ENCODE assay signal across 24 cellular contexts in the genomic region with DNA sequence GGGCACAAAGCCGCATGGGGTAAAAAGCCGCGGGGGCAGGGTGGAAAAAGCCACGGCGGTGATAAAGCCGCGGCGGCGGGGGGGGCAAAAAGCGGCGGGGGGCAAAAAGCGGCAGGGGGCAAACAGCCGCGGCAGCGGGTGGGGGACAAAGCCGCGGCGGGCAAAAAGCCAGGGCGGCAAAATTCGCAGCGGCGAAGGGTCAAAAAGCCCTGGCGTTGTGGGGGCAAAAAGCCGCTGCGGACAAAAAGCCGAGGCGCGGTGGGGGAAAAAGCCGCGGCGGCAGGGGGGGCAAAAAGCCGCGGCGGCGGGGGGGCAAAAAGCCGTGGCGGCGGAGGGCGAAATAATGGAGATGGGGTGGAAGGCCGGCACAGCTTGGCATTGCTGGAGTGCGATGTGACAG.
"Had no signal": no experiment of that assay in that cellular context is flagged by ENCODE, and none has a peak within 500 bp of the region (broad histone marks: within the 10 kb centered on the region; RNA-seq: fewer than 3 reads in every experiment).

No MANE protein-coding gene starts in this region.

- H3K27ac Mint-ChIP-seq: activated B cell treated with CpG ODN at 0.5 μM for 24 hours; activated T-cell treated with anti-CD3 and anti-CD28 coated beads, Interleukin-2, amount 50 U/mL, for 24 hours; effector memory CD8-positive, alpha-beta T cell; mesothelial cell of epicardium; naive B cell; nephron progenitor cell had no signal

- H3K27me3 Mint-ChIP-seq: activated B cell treated with CpG ODN at 0.5 μM for 24 hours; activated T-cell treated with anti-CD3 and anti-CD28 coated beads, Interleukin-2, amount 50 U/mL, for 24 hours; effector memory CD8-positive, alpha-beta T cell; naive B cell had no signal

- H3K4me3 Mint-ChIP-seq: activated B cell treated with CpG ODN at 0.5 μM for 24 hours; activated T-cell treated with anti-CD3 and anti-CD28 coated beads, Interleukin-2, amount 50 U/mL, for 24 hours; effector memory CD8-positive, alpha-beta T cell; mesothelial cell of epicardium; naive B cell; nephron progenitor cell had no signal

- ATAC-seq: effector memory CD8-positive, alpha-beta T cell; gastrocnemius medialis; left cardiac atrium; left ventricle myocardium superior; psoas muscle had no signal

- H3K4me1 Mint-ChIP-seq: activated B cell treated with CpG ODN at 0.5 μM for 24 hours, mesothelial cell of epicardium, nephron progenitor cell had no signal

- DNase-seq: activated B cell treated with CpG ODN at 0.5 μM for 24 hours; activated CD4-positive, alpha-beta T cell treated with anti-CD3 and anti-CD28 coated beads, Interleukin-2, amount 50 U/mL, for 1 hour; activated CD8-positive, alpha-beta memory T cell treated with anti-CD3 and anti-CD28 coated beads, Interleukin-2, amount 50 U/mL, for 4 hours; activated effector memory CD4-positive, alpha-beta T cell treated with Interleukin-2 at 50 U/mL for 16 hours; activated naive CD4-positive, alpha-beta T cell treated with Interleukin-2 at 50 U/mL for 16 hours; activated T-cell treated with anti-CD3 and anti-CD28 coated beads, Interleukin-2, amount 50 U/mL, for 24 hours; caudate nucleus; cortex of kidney; effector memory CD8-positive, alpha-beta T cell; erythroblast; gastrocnemius medialis; glutamatergic neuron; left cardiac atrium; left ventricle myocardium superior; mammary epithelial cell; naive B cell; nephron progenitor cell; stimulated activated CD4-positive, alpha-beta T cell treated with anti-CD3 and anti-CD28 coated beads, Interleukin-2, amount 100 ng/mL, for 48 hours; stimulated activated naive CD4-positive, alpha-beta T cell treated with Interleukin-2 at 50 U/mL for 16 hours; testis; transverse colon; uterus had no signal
